In the genomic region with DNA sequence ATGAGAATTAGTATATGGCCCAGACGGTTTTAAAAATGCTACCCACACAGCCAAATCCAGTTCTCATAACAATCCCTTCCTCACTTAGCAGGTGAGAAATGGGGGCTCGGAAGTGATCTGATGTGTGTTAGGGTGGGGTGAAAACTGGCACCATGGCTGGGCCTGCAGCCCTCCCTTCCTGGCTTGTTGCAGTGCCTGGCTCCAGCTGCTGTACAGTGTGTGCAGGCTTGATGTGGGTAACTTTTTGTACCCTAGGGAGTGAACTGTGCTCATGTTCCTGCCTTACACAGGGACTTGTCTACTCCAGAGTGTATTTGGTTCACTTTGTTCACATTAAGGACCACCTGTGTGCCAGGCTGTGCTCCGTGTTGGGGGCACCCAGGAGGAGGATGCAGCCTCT, we compare ENCODE assay signal across 33 cellular contexts.
A peak's percentile ranks its signal among the peaks of the same experiment; 100 is the strongest.
DNase-seq lines count a peak whose midpoint lies in the region; ATAC-seq, FAIRE-seq and TF ChIP-seq lines count a peak whose summit lies in the region.
"Had no signal": no experiment of that assay in that cellular context is flagged by ENCODE, and none has a peak within 500 bp of the region (broad histone marks: within the 10 kb centered on the region; RNA-seq: fewer than 3 reads in every experiment).

No MANE protein-coding gene starts in this region.

- H2BK5ac ChIP-seq in H1 (ENCODE audit: low read depth, low read length): no peak overlapping the region

- CTCF ChIA-PET in H1 (lab: Charles Lee; ENCODE audit: partially characterized antibody): interaction anchor here (0.8 to 1.0 kb wide), 2 partner anchors 56 to 118 kb away, joined by 3 to 4 read pairs; no protein-coding TSS in a partner anchor

- no peak overlapping the region for H3K56ac ChIP-seq in H1 (replicated peaks; ENCODE audit: insufficient read length, low read depth, low read length)

- H2BK15ac ChIP-seq in H1 (ENCODE audit: low read length): no peak overlapping the region

- peaks cover 0 to 9% (median 3%) of the 10 kb centered on the region in 10 experiments; a peak in 10 of 20 replicates for H3K4me1 ChIP-seq in BLaER1 treated with 17β-estradiol and CSF1 and Interleukin-3, amounts not matched to agents 10 nM and 100 nM
- H3K4me1 ChIP-seq in H1 (replicated peaks in 1 of 4; ENCODE audit: control insufficient read depth in 3 of 4, insufficient read depth in 4 of 4, low read length in 3 of 4) (no peaks in the 10 kb centered on the region), left lung (no peaks in the 10 kb centered on the region), gastrocnemius medialis (peaks cover 50 to 83% of the 10 kb centered on the region in 2 donors)
- H3K4me1 ChIP-seq: colonic mucosa, SJSA1 had no signal

- no peaks in the 10 kb centered on the region for H4K20me1 ChIP-seq in BLaER1 treated with 17β-estradiol and CSF1 and Interleukin-3, amounts not matched to agents 10 nM and 100 nM
- H4K20me1 ChIP-seq in H1 (replicated peaks in 1 of 2; ENCODE audit: control insufficient read depth in 1 of 2, insufficient read depth in 2 of 2, low read length in 2 of 2): no peaks in the 10 kb centered on the region

- H2BK12ac ChIP-seq in H1 (ENCODE audit: low read depth, low read length): peak overlapping the region; percentile 77; the same call in 1 of the 2 replicates

- H3K18ac ChIP-seq in H1 (ENCODE audit: extremely low read depth, low read length): peak overlapping the region; percentile 15; the same call in 1 of the 2 replicates

- no peak for TF ChIP-seq EP300 in H1 (IDR thresholded peaks at IDR 0.05; ENCODE audit: borderline replicate concordance in 1 of 2, low read depth in 2 of 2, low read length in 2 of 2)

- no peak overlapping the region for H3K27ac ChIP-seq in BLaER1 treated with 17β-estradiol and CSF1 and Interleukin-3, amounts not matched to agents 10 nM and 100 nM
- no peak overlapping the region for H3K27ac ChIP-seq in H1 (ENCODE audit: low read depth, low read length)
- H3K27ac ChIP-seq in left lung: no peak overlapping the region
- H3K27ac ChIP-seq in gastrocnemius medialis: peak overlapping the region; percentile 22 to 74 (median 58)
- H3K27ac ChIP-seq: colonic mucosa, SJSA1, spleen had no signal

- H3K4me2 ChIP-seq in BLaER1 treated with 17β-estradiol and CSF1 and Interleukin-3, amounts not matched to agents 10 nM and 100 nM: peak overlapping the region in 7 of 11 experiments; percentile 0 to 41 (median 9); a peak in 7 of 22 replicates
- no peak overlapping the region for H3K4me2 ChIP-seq in H1 (ENCODE audit: insufficient read depth in 1 of 2, low read depth in 2 of 2, low read length in 2 of 2)

- 0 out of 2 replicates have a peak overlapping the region, but pooled peaks have one; percentile 49 for H2AK5ac ChIP-seq in H1 (ENCODE audit: low read depth, low read length)

- no peak overlapping the region; the same call in 1 of the 2 replicates for H4K8ac ChIP-seq in H1 (ENCODE audit: extremely low read depth, insufficient read depth, low read length)

- intact Hi-C loops in left lung (cut with DNase I): no loop called here
- intact Hi-C loops in gastrocnemius medialis (cut with DNase I; ENCODE audit: low total_unique reads): no loop called here

- no peaks in the 10 kb centered on the region for H3K79me1 ChIP-seq in H1 (ENCODE audit: low read depth, low read length)

- no peaks in the 10 kb centered on the region for H3K27me3 ChIP-seq in BLaER1 treated with 17β-estradiol and CSF1 and Interleukin-3, amounts not matched to agents 10 nM and 100 nM
- H3K27me3 ChIP-seq in H1 (replicated peaks in 1 of 4; ENCODE audit: control insufficient read depth in 3 of 4, extremely low read depth in 1 of 4, insufficient read depth in 3 of 4, low read length in 3 of 4) (no peaks in the 10 kb centered on the region), left lung (no peaks in the 10 kb centered on the region), gastrocnemius medialis (no peaks in the 10 kb centered on the region)
- H3K27me3 ChIP-seq: colonic mucosa, SJSA1, spleen had no signal

- DNase-seq in H1 (ENCODE audit: low read depth in 1 of 2, low spot score in 2 of 2): no peak
- DNase-seq in left lung: no peak
- DNase-seq in gastrocnemius medialis: peak; percentile 10 to 33
- DNase-seq in SW 1271 (lab: John Stamatoyannopoulos, UW): no peak
- DNase-seq in CD1c-positive myeloid dendritic cell (ENCODE audit: extremely low spot score): no peak
- no peak for DNase-seq in NCI-H69 (lab: John Stamatoyannopoulos, UW)
- DNase-seq: activated CD4-positive, alpha-beta T cell treated with anti-CD3 and anti-CD28 coated beads, Interleukin-2, amount 50 U/mL, for 4 hours; activated CD8-positive, alpha-beta memory T cell treated with anti-CD3 and anti-CD28 coated beads, Interleukin-2, amount 50 U/mL, for 4 hours; activated naive CD4-positive, alpha-beta T cell treated with anti-CD3 and anti-CD28 coated beads, Interleukin-2, amount 50 U/mL, for 16 hours; amniotic stem cell; CD8-positive, alpha-beta T cell; colonic mucosa; endodermal cell; foreskin fibroblast; H7; hippocampal formation; naive B cell; NCI-H1105; NCI-H2029 treated with DMSO at 0.1 percent for 48 hours; NCI-H774; nucleus accumbens; retina; spleen; stimulated activated CD4-positive, alpha-beta T cell treated with anti-CD3 and anti-CD28 coated beads, Interleukin-2, amount 100 ng/mL, for 48 hours had no signal

- no peaks in the 10 kb centered on the region; a peak in 1 of 22 replicates for H3K36me3 ChIP-seq in BLaER1 treated with 17β-estradiol and CSF1 and Interleukin-3, amounts not matched to agents 10 nM and 100 nM
- no peaks in the 10 kb centered on the region; a peak in 1 of 8 replicates for H3K36me3 ChIP-seq in H1 (ENCODE audit: control insufficient read depth in 2 of 4, insufficient read depth in 4 of 4, low read length in 3 of 4)
- no peaks in the 10 kb centered on the region for H3K36me3 ChIP-seq in left lung
- peaks cover 0 to 13% of the 10 kb centered on the region in 2 donors for H3K36me3 ChIP-seq in gastrocnemius medialis
- H3K36me3 ChIP-seq: colonic mucosa, spleen had no signal

- 95% methylated on average over 3 of the region's 3 CpGs; no CpG with 5 or more reads in 1 of the 2 experiments for WGBS in H1 (ENCODE audit: extremely low coverage in 1 of 2, insufficient coverage in 1 of 2, insufficient read length in 1 of 2, insufficient replicate concordance in 2 of 2, low coverage in 1 of 2, low lambda C conversion rate in 2 of 2, missing lambda C conversion rate in 1 of 2), 2 experiments

- no peak overlapping the region for H2BK20ac ChIP-seq in H1 (ENCODE audit: low read length)

- in situ Hi-C loops in gastrocnemius medialis (cut with MboI; ENCODE audit: low sequenced_read_pairs in 4 of 4): no loop called here

- peak overlapping the region; percentile 14 for H4K91ac ChIP-seq in H1 (replicated peaks; ENCODE audit: insufficient read length, low read length)

- POLR2A ChIA-PET in H1 (lab: Charles Lee; ENCODE audit: partially characterized antibody): no interaction called here

- no peak overlapping the region for H3K14ac ChIP-seq in H1 (ENCODE audit: insufficient read length)

- ATAC-seq in left lung: peak; percentile 4
- ATAC-seq in gastrocnemius medialis: peak; percentile 74 to 81
- ATAC-seq in GM19023 (IDR thresholded peaks at IDR 0.05; ENCODE audit: unreplicated experiment): no peak
- ATAC-seq: activated T-helper 17 cell treated with anti-CD3 and anti-CD28 coated beads, Interleukin-2, amount 50 U/mL, for 72 hours; CD8-positive, alpha-beta T cell; esophagus mucosa had no signal

- no peaks in the 10 kb centered on the region for H3K9me3 ChIP-seq in BLaER1 treated with 17β-estradiol and CSF1 and Interleukin-3, amounts not matched to agents 10 nM and 100 nM (replicated peaks in 1 of 11)
- no peaks in the 10 kb centered on the region for H3K9me3 ChIP-seq in H1 (ENCODE audit: insufficient read depth in 2 of 2, low read depth in 1 of 2, low read length in 1 of 2)
- H3K9me3 ChIP-seq in left lung: no peaks in the 10 kb centered on the region
- no peaks in the 10 kb centered on the region for H3K9me3 ChIP-seq in gastrocnemius medialis
- H3K9me3 ChIP-seq: colonic mucosa, SJSA1, spleen had no signal

- no peak overlapping the region for H2BK120ac ChIP-seq in H1 (replicated peaks; ENCODE audit: low read depth, low read length)

- no peak for TF ChIP-seq RAD21 in H1 (IDR thresholded peaks at IDR 0.05 in 1 of 2, conservative IDR thresholded peaks at IDR 0.05 in 1 of 2; ENCODE audit: low read depth in 2 of 2, low read length in 2 of 2)

- no peak for TF ChIP-seq POLR2A in H1 (IDR thresholded peaks at IDR 0.05; ENCODE audit: control extremely low read depth in 1 of 2, low read depth in 2 of 2, low read length in 2 of 2)
- TF ChIP-seq POLR2A in gastrocnemius medialis (IDR thresholded peaks at IDR 0.05): no peak

- H3K23ac ChIP-seq in H1 (ENCODE audit: insufficient read length): no peak overlapping the region

- no peaks in the 10 kb centered on the region; the same call in 1 of the 2 replicates for H3K23me2 ChIP-seq in H1 (ENCODE audit: low read depth, low read length)

- H3K79me2 ChIP-seq in H1 (ENCODE audit: control insufficient read depth in 1 of 2, insufficient read depth in 2 of 2, low read length in 2 of 2): no peaks in the 10 kb centered on the region

- no peak overlapping the region for H4K5ac ChIP-seq in H1 (ENCODE audit: insufficient read length, low read depth, low read length)

- H3K4me3 ChIP-seq in BLaER1 treated with 17β-estradiol and CSF1 and Interleukin-3, amounts not matched to agents 10 nM and 100 nM: no peak overlapping the region
- H3K4me3 ChIP-seq in H1 (ENCODE audit: extremely low read depth in 1 of 4, insufficient read depth in 2 of 4, low read depth in 3 of 4, low read length in 4 of 4) (no peak overlapping the region), left lung (no peak overlapping the region), gastrocnemius medialis (no peak overlapping the region)
- H3K4me3 ChIP-seq: colonic mucosa, SJSA1, spleen had no signal

- no peak overlapping the region for H3K4ac ChIP-seq in H1 (replicated peaks; ENCODE audit: insufficient read length, low read depth, low read length)

- H3K9ac ChIP-seq in BLaER1 treated with 17β-estradiol and CSF1 and Interleukin-3, amounts not matched to agents 10 nM and 100 nM: no peak overlapping the region
- no peak overlapping the region for H3K9ac ChIP-seq in H1 (replicated peaks in 1 of 4; ENCODE audit: extremely low read depth in 1 of 4, low read depth in 3 of 4, low read length in 3 of 4)

- no peak overlapping the region for H2AFZ ChIP-seq in H1 (ENCODE audit: low read length)

- TF ChIP-seq CTCF in H1 (IDR thresholded peaks at IDR 0.05; ENCODE audit: control extremely low read depth in 1 of 3, insufficient read depth in 1 of 3, low read depth in 1 of 3, low read length in 3 of 3): no peak
- no peak for TF ChIP-seq CTCF in left lung (IDR thresholded peaks at IDR 0.05)
- TF ChIP-seq CTCF in gastrocnemius medialis (IDR thresholded peaks at IDR 0.05 in 4 of 5, conservative IDR thresholded peaks at IDR 0.05 in 1 of 5): no peak

- FAIRE-seq in H1 (lab: Jason Lieb, UNC): no peak
- FAIRE-seq: A204.1, bronchial epithelial cell, GM19239, RCC 7860 had no signal

TF ChIP-seq in H1, 55 proteins besides CTCF, POLR2A, EP300 and RAD21 (continues in another document):
- TF ChIP-seq PHF8 (conservative IDR thresholded peaks at IDR 0.05; ENCODE audit: low read depth, low read length) (no peak), SIRT6 (IDR thresholded peaks at IDR 0.05; ENCODE audit: low read length) (no peak), EZH2 (IDR thresholded peaks at IDR 0.05; ENCODE audit: low read depth, low read length, severe bottlenecking) (no peak), KDM5A (IDR thresholded peaks at IDR 0.05; ENCODE audit: low read length) (no peak)

Comparison
In these comparisons a context has a peak if more than half of its experiments do, and no peak if none do; other contexts are left out.
1. H3K27ac ChIP-seq: peak in gastrocnemius medialis (4 of 4); none in BLaER1 treated with 17β-estradiol and CSF1 and Interleukin-3, amounts not matched to agents 10 nM and 100 nM (0 of 11), H1 (single experiment) and left lung (0 of 2).
2. H3K4me2 ChIP-seq: peak in BLaER1 treated with 17β-estradiol and CSF1 and Interleukin-3, amounts not matched to agents 10 nM and 100 nM (7 of 11); none in H1 (0 of 2).
3. DNase-seq: peak in gastrocnemius medialis (2 of 2); none in H1 (0 of 2), left lung (0 of 2), SW 1271 (0 of 2), CD1c-positive myeloid dendritic cell (single experiment) and NCI-H69 (single experiment).